In genomic region chr9:137277329-137278041, GRCh38 we compare ENCODE assay signal across 1 cellular context.
TF ChIP-seq lines count a peak whose summit lies in the region.

TSS of gene TOR4A (plus strand) at chr9:137277726. CDS start at chr9:137278690, 964 bp downstream.

TF ChIP-seq in HepG2, 621 proteins besides CTCF, POLR2A, EP300 and RAD21 (continued from another document and continues in another):
- TF ChIP-seq TFDP2 (CRISPR knock-in tag; IDR thresholded peaks at IDR 0.05) (peak; percentile 74), RXRB (CRISPR knock-in tag; IDR thresholded peaks at IDR 0.05; ENCODE audit: borderline replicate concordance) (peak; percentile 69; the same call in 1 of the 2 replicates), ZNF260 (CRISPR knock-in tag; IDR thresholded peaks at IDR 0.05; ENCODE audit: borderline replicate concordance, low read depth) (no peak), ZNF574 (CRISPR knock-in tag; IDR thresholded peaks at IDR 0.05) (peak; percentile 84), SOX6 (IDR thresholded peaks at IDR 0.05) (no peak), SOX6 (CRISPR knock-in tag; IDR thresholded peaks at IDR 0.05) (peak; percentile 43), NFE2 (CRISPR knock-in tag; IDR thresholded peaks at IDR 0.05) (no peak), UBTF (CRISPR knock-in tag; IDR thresholded peaks at IDR 0.05) (peak; percentile 97), YEATS2 (CRISPR knock-in tag; IDR thresholded peaks at IDR 0.05; ENCODE audit: borderline replicate concordance) (peak; percentile 92; the same call in 1 of the 2 replicates), ZNF878 (CRISPR knock-in tag; IDR thresholded peaks at IDR 0.05) (0 out of 2 replicates have a peak, but pooled peaks have one; percentile 55), ZNF407 (CRISPR knock-in tag; IDR thresholded peaks at IDR 0.05; ENCODE audit: not compliant biosample characterization) (peak; percentile 6), ZNF605 (CRISPR knock-in tag; IDR thresholded peaks at IDR 0.05) (peak; percentile 80), NR2F1 (CRISPR knock-in tag; IDR thresholded peaks at IDR 0.05) (0 out of 4 replicates have a peak, but pooled peaks of 1 of the 2 experiments have one; percentile 34), TAF1 (CRISPR knock-in tag; IDR thresholded peaks at IDR 0.05) (peak; percentile 85), ZNF232 (CRISPR knock-in tag; IDR thresholded peaks at IDR 0.05; ENCODE audit: borderline replicate concordance) (0 out of 2 replicates have a peak, but pooled peaks have one; percentile 38), ZNF607 (CRISPR knock-in tag; IDR thresholded peaks at IDR 0.05; ENCODE audit: borderline replicate concordance) (peak; percentile 70), MED1 (CRISPR knock-in tag; IDR thresholded peaks at IDR 0.05) (peak; percentile 78), ZNF639 (CRISPR knock-in tag; conservative IDR thresholded peaks at IDR 0.05) (peak; percentile 32; the same call in 1 of the 2 replicates), ZNF672 (CRISPR knock-in tag; IDR thresholded peaks at IDR 0.05) (no peak), PHB2 (IDR thresholded peaks at IDR 0.05; ENCODE audit: partially characterized antibody) (no peak), RBM39 (IDR thresholded peaks at IDR 0.05; ENCODE audit: low read depth, low read length, poor library complexity, severe bottlenecking) (peak; percentile 91), ZNF253 (CRISPR knock-in tag; IDR thresholded peaks at IDR 0.05; ENCODE audit: borderline replicate concordance) (no peak), HOXA5 (CRISPR knock-in tag; IDR thresholded peaks at IDR 0.05) (peak; percentile 77; the same call in 1 of the 2 replicates)
- TF ChIP-seq, protein P1, sequence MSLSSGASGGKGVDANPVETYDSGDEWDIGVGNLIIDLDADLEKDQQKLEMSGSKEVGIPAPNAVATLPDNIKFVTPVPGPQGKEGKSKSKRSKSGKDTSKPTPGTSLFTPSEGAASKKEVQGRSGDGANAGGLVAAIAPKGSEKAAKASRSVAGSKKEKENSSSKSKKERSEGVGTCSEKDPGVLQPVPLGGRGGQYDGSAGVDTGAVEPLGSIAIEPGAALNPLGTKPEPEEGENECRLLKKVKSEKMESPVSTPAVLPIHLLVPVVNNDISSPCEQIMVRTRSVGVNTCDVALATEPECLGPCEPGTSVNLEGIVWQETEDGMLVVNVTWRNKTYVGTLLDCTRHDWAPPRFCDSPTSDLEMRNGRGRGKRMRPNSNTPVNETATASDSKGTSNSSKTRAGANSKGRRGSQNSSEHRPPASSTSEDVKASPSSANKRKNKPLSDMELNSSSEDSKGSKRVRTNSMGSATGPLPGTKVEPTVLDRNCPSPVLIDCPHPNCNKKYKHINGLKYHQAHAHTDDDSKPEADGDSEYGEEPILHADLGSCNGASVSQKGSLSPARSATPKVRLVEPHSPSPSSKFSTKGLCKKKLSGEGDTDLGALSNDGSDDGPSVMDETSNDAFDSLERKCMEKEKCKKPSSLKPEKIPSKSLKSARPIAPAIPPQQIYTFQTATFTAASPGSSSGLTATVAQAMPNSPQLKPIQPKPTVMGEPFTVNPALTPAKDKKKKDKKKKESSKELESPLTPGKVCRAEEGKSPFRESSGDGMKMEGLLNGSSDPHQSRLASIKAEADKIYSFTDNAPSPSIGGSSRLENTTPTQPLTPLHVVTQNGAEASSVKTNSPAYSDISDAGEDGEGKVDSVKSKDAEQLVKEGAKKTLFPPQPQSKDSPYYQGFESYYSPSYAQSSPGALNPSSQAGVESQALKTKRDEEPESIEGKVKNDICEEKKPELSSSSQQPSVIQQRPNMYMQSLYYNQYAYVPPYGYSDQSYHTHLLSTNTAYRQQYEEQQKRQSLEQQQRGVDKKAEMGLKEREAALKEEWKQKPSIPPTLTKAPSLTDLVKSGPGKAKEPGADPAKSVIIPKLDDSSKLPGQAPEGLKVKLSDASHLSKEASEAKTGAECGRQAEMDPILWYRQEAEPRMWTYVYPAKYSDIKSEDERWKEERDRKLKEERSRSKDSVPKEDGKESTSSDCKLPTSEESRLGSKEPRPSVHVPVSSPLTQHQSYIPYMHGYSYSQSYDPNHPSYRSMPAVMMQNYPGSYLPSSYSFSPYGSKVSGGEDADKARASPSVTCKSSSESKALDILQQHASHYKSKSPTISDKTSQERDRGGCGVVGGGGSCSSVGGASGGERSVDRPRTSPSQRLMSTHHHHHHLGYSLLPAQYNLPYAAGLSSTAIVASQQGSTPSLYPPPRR (CRISPR knock-in tag; IDR thresholded peaks at IDR 0.05; ENCODE audit: borderline replicate concordance): peak; percentile 14; the same call in 1 of the 2 replicates
- TF ChIP-seq, protein P2, sequence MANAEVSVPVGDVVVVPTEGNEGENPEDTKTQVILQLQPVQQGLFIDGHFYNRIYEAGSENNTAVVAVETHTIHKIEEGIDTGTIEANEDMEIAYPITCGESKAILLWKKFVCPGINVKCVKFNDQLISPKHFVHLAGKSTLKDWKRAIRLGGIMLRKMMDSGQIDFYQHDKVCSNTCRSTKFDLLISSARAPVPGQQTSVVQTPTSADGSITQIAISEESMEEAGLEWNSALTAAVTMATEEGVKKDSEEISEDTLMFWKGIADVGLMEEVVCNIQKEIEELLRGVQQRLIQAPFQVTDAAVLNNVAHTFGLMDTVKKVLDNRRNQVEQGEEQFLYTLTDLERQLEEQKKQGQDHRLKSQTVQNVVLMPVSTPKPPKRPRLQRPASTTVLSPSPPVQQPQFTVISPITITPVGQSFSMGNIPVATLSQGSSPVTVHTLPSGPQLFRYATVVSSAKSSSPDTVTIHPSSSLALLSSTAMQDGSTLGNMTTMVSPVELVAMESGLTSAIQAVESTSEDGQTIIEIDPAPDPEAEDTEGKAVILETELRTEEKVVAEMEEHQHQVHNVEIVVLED (CRISPR knock-in tag; IDR thresholded peaks at IDR 0.05; ENCODE audit: borderline replicate concordance): peak; percentile 21; the same call in 1 of the 2 replicates
